Comparison of ENCODE assay signal across 18 cellular contexts in genomic region chr19:44163789-44164188, GRCh38. TPM values are rescaled to one million over a fixed set of nuclear protein-coding genes. Genes with fewer than 3 reads are reported as not detected.
DNase-seq lines count a peak whose midpoint lies in the region; ATAC-seq, FAIRE-seq and TF ChIP-seq lines count a peak whose summit lies in the region.
"Had no signal": no experiment of that assay in that cellular context is flagged by ENCODE, and none has a peak within 500 bp of the region (broad histone marks: within the 10 kb centered on the region; RNA-seq: fewer than 3 reads in every experiment).

No MANE protein-coding gene starts in this region.

- TF ChIP-seq CTCF in DOHH2 (IDR thresholded peaks at IDR 0.05; ENCODE audit: low read depth, low read length, poor library complexity, severe bottlenecking) (no peak), KMS-11 (conservative IDR thresholded peaks at IDR 0.05; ENCODE audit: low read depth, low read length) (no peak), astrocyte (IDR thresholded peaks at IDR 0.05; ENCODE audit: insufficient read depth, low read depth, low read length) (no peak)

- H3K9me3 ChIP-seq in DOHH2 (ENCODE audit: control insufficient read depth, insufficient read depth, low read length) (peaks cover 26% of the 10 kb centered on the region), astrocyte (ENCODE audit: insufficient read depth, low read depth, low read length) (no peaks in the 10 kb centered on the region), mucosa of rectum (ENCODE audit: control insufficient read depth in 2 of 2, low read length in 2 of 2) (peaks cover 14% of the 10 kb centered on the region in 2 donors)

- H3K27me3 Mint-ChIP-seq in astrocyte (ENCODE audit: low read depth, unreplicated experiment) = no peaks in the 10 kb centered on the region
- H3K27me3 Mint-ChIP-seq in stimulated activated naive B cell treated with anti-CD40 and anti-IgM and Interleukin-4, amounts not matched to agents 10 μg/mL and 1 μg/mL and 100 μg/mL, for 72 hours = no peaks in the 10 kb centered on the region

- peaks cover 14% of the 10 kb centered on the region for H3K4me1 ChIP-seq in DOHH2 (ENCODE audit: control insufficient read depth, low read length)
- peaks cover 10% of the 10 kb centered on the region for H3K4me1 ChIP-seq in KMS-11 (ENCODE audit: low read depth, poor library complexity, severe bottlenecking)
- H3K4me1 ChIP-seq in astrocyte (ENCODE audit: insufficient read depth, low read length) = peaks cover 3% of the 10 kb centered on the region
- H3K4me1 ChIP-seq in mucosa of rectum (ENCODE audit: control insufficient read depth in 2 of 2, insufficient read depth in 2 of 2, low read length in 2 of 2) = peaks cover 8 to 9% of the 10 kb centered on the region in 2 donors

- 0 out of 2 replicates have a peak overlapping the region, but pooled peaks have one; percentile 65 for H3K4me2 ChIP-seq in DOHH2 (ENCODE audit: low read length)
- H3K4me2 ChIP-seq in KMS-11 = no peak overlapping the region
- no peak overlapping the region for H3K4me2 ChIP-seq in astrocyte (ENCODE audit: low read length)

- no peaks in the 10 kb centered on the region for H3K9me2 ChIP-seq in DOHH2 (replicated peaks; ENCODE audit: control insufficient read depth, low read length)

- FAIRE-seq in astrocyte (lab: Jason Lieb, UNC) = no peak
- FAIRE-seq: GM12878, H1 had no signal

- H3K4me3 ChIP-seq in DOHH2 (ENCODE audit: low read length) (peak overlapping the region; percentile 71; the same call in 1 of the 2 replicates), KMS-11 (IDR thresholded peaks at IDR 0.05; ENCODE audit: insufficient read depth, low read depth, low read length) (no peak overlapping the region), astrocyte (ENCODE audit: insufficient read depth, low read depth, low read length) (no peak overlapping the region), mucosa of rectum (ENCODE audit: low read length in 2 of 2) (peak overlapping the region; percentile 94 to 95)

- H3K9ac ChIP-seq in KMS-11 (no peak overlapping the region), astrocyte (ENCODE audit: low read length) (no peak overlapping the region), mucosa of rectum (ENCODE audit: low read depth in 1 of 2, low read length in 2 of 2) (no peak overlapping the region)

- no peak for ATAC-seq in stimulated activated naive B cell treated with anti-CD40 and anti-IgM and Interleukin-4, amounts not matched to agents 10 μg/mL and 1 μg/mL and 100 μg/mL, for 72 hours (replicated peaks)

- H3K4me3 Mint-ChIP-seq in astrocyte (ENCODE audit: unreplicated experiment) = peak overlapping the region; percentile 99
- H3K4me3 Mint-ChIP-seq in stimulated activated naive B cell treated with anti-CD40 and anti-IgM and Interleukin-4, amounts not matched to agents 10 μg/mL and 1 μg/mL and 100 μg/mL, for 72 hours = no peak overlapping the region

- H3K36me3 Mint-ChIP-seq in astrocyte (ENCODE audit: low read depth, unreplicated experiment) = peaks cover 9% of the 10 kb centered on the region
- H3K36me3 Mint-ChIP-seq in stimulated activated naive B cell treated with anti-CD40 and anti-IgM and Interleukin-4, amounts not matched to agents 10 μg/mL and 1 μg/mL and 100 μg/mL, for 72 hours = peaks cover 19 to 32% of the 10 kb centered on the region in 2 donors

- no peak overlapping the region for H3K27ac Mint-ChIP-seq in astrocyte (ENCODE audit: unreplicated experiment)
- H3K27ac Mint-ChIP-seq in stimulated activated naive B cell treated with anti-CD40 and anti-IgM and Interleukin-4, amounts not matched to agents 10 μg/mL and 1 μg/mL and 100 μg/mL, for 72 hours = no peak overlapping the region

- H3K79me2 ChIP-seq in DOHH2 (ENCODE audit: control insufficient read depth, low read length) (no peaks in the 10 kb centered on the region), KMS-11 (ENCODE audit: insufficient read depth, low read depth) (no peaks in the 10 kb centered on the region), astrocyte (ENCODE audit: insufficient read depth, low read length) (peaks cover 30% of the 10 kb centered on the region)

- H3K27me3 ChIP-seq in DOHH2 (ENCODE audit: control insufficient read depth, low read length) = no peaks in the 10 kb centered on the region
- no peaks in the 10 kb centered on the region for H3K27me3 ChIP-seq in KMS-11 (ENCODE audit: insufficient read depth, low read depth)
- H3K27me3 ChIP-seq in astrocyte (ENCODE audit: insufficient read depth, low read length) = no peaks in the 10 kb centered on the region
- H3K27me3 ChIP-seq in mucosa of rectum (ENCODE audit: control insufficient read depth in 2 of 2, insufficient read depth in 2 of 2, low read length in 2 of 2) = no peaks in the 10 kb centered on the region
- H3K27me3 ChIP-seq: MG63 had no signal

- H3K9me3 Mint-ChIP-seq in astrocyte (ENCODE audit: unreplicated experiment) = no peaks in the 10 kb centered on the region
- H3K9me3 Mint-ChIP-seq in stimulated activated naive B cell treated with anti-CD40 and anti-IgM and Interleukin-4, amounts not matched to agents 10 μg/mL and 1 μg/mL and 100 μg/mL, for 72 hours = peaks cover 5 to 9% of the 10 kb centered on the region in 2 donors

- H4K20me1 ChIP-seq in DOHH2 (ENCODE audit: control insufficient read depth, insufficient read depth, low read depth, low read length) = no peaks in the 10 kb centered on the region
- H4K20me1 ChIP-seq in KMS-11 (ENCODE audit: insufficient read depth) = no peaks in the 10 kb centered on the region
- H4K20me1 ChIP-seq in astrocyte (ENCODE audit: insufficient read depth, low read length) = no peaks in the 10 kb centered on the region

- H3K27ac ChIP-seq in DOHH2 (ENCODE audit: low read depth, low read length) (no peak overlapping the region), KMS-11 (no peak overlapping the region), astrocyte (ENCODE audit: low read depth, low read length) (no peak overlapping the region), mucosa of rectum (ENCODE audit: low read depth in 2 of 2, low read length in 2 of 2) (no peak overlapping the region)

- peaks cover 23% of the 10 kb centered on the region for H3K4me1 Mint-ChIP-seq in astrocyte (ENCODE audit: low read depth, unreplicated experiment)
- peaks cover 10 to 23% of the 10 kb centered on the region in 2 donors for H3K4me1 Mint-ChIP-seq in stimulated activated naive B cell treated with anti-CD40 and anti-IgM and Interleukin-4, amounts not matched to agents 10 μg/mL and 1 μg/mL and 100 μg/mL, for 72 hours

- no peaks in the 10 kb centered on the region for H3F3A ChIP-seq in DOHH2 (ENCODE audit: control insufficient read depth, insufficient read depth)

- H2AFZ ChIP-seq in KMS-11 (ENCODE audit: low read depth) = peak overlapping the region; percentile 89; the same call in 1 of the 2 replicates
- H2AFZ ChIP-seq in astrocyte (ENCODE audit: low read depth, low read length) = no peak overlapping the region

- H3K36me3 ChIP-seq in DOHH2 (ENCODE audit: control insufficient read depth, low read length) (peaks cover 27% of the 10 kb centered on the region), KMS-11 (ENCODE audit: insufficient read depth) (peaks cover 10% of the 10 kb centered on the region; the same call in 1 of the 2 replicates), astrocyte (ENCODE audit: insufficient read depth, low read length) (peaks cover 13% of the 10 kb centered on the region), mucosa of rectum (ENCODE audit: control insufficient read depth in 2 of 2, insufficient read depth in 2 of 2, low read length in 2 of 2) (peaks cover 13 to 20% of the 10 kb centered on the region in 2 donors)

- DNase-seq in astrocyte (ENCODE audit: low read depth) = no peak
- DNase-seq in DMS79 (lab: John Stamatoyannopoulos, UW) = no peak
- no peak for DNase-seq in stimulated activated naive B cell treated with anti-CD40 and anti-IgM and Interleukin-4, amounts not matched to agents 10 μg/mL and 1 μg/mL and 100 μg/mL, for 72 hours
- DNase-seq in RPMI8226 = no peak
- DNase-seq: ACHN, C1 segment of cervical spinal cord, HFFc6, MG63, NCI-H1048, NCI-H1436 treated with DMSO at 0.1 percent for 48 hours, NCI-H2029, NCI-H345, NCI-H524 treated with DMSO at 0.1 percent for 48 hours had no signal

RNA-seq across cellular contexts. Expression of gene ZNF226, which starts 1.1 kb away (rescaled TPM):
- 24.4 and 27.6 TPM in 2 replicates for total RNA-seq in astrocyte

RNA-seq across cellular contexts. Expression of gene ZNF234, which starts 22.4 kb away (rescaled TPM):
- 9.0 and 11.6 TPM in 2 replicates for total RNA-seq in astrocyte

RNA-seq across cellular contexts. Expression of gene ZNF227, which starts 48.5 kb away (rescaled TPM):
- 10.7 and 18.2 TPM in 2 replicates for total RNA-seq in astrocyte

RNA-seq across cellular contexts. Expression of gene ZNF225, which starts 50.6 kb away (rescaled TPM):
- total RNA-seq in astrocyte = 4.5 and 4.7 TPM in 2 replicates

Comparison
In these comparisons a context has a peak if more than half of its experiments do, and no peak if none do; other contexts are left out.
1. H3K4me3 ChIP-seq: peak in DOHH2 (single experiment) and mucosa of rectum (2 of 2); none in KMS-11 (single experiment) and astrocyte (single experiment).